ENCODE assay signal across 25 cellular contexts in the genomic region with DNA sequence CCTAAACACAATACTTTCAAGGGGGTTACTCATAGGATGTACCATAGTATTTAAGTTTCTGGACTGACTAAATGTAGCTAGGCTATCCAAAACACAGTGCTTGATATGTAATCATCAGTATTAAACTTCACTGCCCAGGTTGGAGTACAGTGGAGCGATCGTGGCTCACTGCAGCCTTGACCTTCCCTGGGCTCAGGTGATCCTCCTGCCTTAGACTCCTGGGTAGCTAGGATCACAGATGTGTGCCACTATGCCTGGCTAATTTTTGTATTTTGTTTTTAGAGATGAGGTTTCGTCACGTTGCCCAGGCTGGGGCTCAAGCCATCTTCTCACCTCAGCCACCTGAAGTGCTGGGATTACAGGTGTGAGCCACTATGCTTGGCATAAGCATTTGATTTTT.
"Had no signal": no experiment of that assay in that cellular context is flagged by ENCODE, and none has a peak within 500 bp of the region (broad histone marks: within the 10 kb centered on the region; RNA-seq: fewer than 3 reads in every experiment).

No MANE protein-coding gene starts in this region.

- FAIRE-seq: endometrium, islet of Langerhans had no signal

- H3K4me3 ChIP-seq: dorsolateral prefrontal cortex, esophagus muscularis mucosa, gastrocnemius medialis, heart right ventricle, prostate gland, spleen, tibial artery, upper lobe of right lung, vagina had no signal

- H3K27me3 ChIP-seq: dorsolateral prefrontal cortex, esophagus muscularis mucosa, gastrocnemius medialis, heart right ventricle, spleen, tibial artery, upper lobe of right lung, vagina had no signal

- H3K27ac Mint-ChIP-seq: stimulated activated memory B cell treated with anti-CD40 and anti-IgM and Interleukin-4, amounts not matched to agents 10 μg/mL and 1 μg/mL and 100 μg/mL, for 72 hours; stimulated activated naive CD8-positive, alpha-beta T cell treated with anti-CD3 and anti-CD28 coated beads, Interleukin-15, Interleukin-2, amounts not matched to agents 100 ng/mL and 50 ng/mL, for 24 hours had no signal

- H3K27ac ChIP-seq: dorsolateral prefrontal cortex, epithelial cell of prostate, esophagus muscularis mucosa, gastrocnemius medialis, heart right ventricle, parathyroid adenoma, prostate gland, spleen, tibial artery, upper lobe of right lung, vagina had no signal

- H2AFZ ChIP-seq: parathyroid adenoma had no signal

- H3K4me3 Mint-ChIP-seq: natural killer cell; stimulated activated memory B cell treated with anti-CD40 and anti-IgM and Interleukin-4, amounts not matched to agents 10 μg/mL and 1 μg/mL and 100 μg/mL, for 72 hours; stimulated activated naive CD8-positive, alpha-beta T cell treated with anti-CD3 and anti-CD28 coated beads, Interleukin-15, Interleukin-2, amounts not matched to agents 100 ng/mL and 50 ng/mL, for 24 hours had no signal

- ATAC-seq: gastrocnemius medialis; heart right ventricle; left lobe of liver; natural killer cell; sciatic nerve; stimulated activated memory B cell treated with anti-CD40 and anti-IgM and Interleukin-4, amounts not matched to agents 10 μg/mL and 1 μg/mL and 100 μg/mL, for 72 hours; upper lobe of right lung had no signal

- H3K36me3 ChIP-seq: prostate gland had no signal

- H3K27me3 Mint-ChIP-seq: stimulated activated memory B cell treated with anti-CD40 and anti-IgM and Interleukin-4, amounts not matched to agents 10 μg/mL and 1 μg/mL and 100 μg/mL, for 72 hours; stimulated activated naive CD8-positive, alpha-beta T cell treated with anti-CD3 and anti-CD28 coated beads, Interleukin-15, Interleukin-2, amounts not matched to agents 100 ng/mL and 50 ng/mL, for 24 hours had no signal

- H3K9me3 Mint-ChIP-seq: natural killer cell; stimulated activated memory B cell treated with anti-CD40 and anti-IgM and Interleukin-4, amounts not matched to agents 10 μg/mL and 1 μg/mL and 100 μg/mL, for 72 hours; stimulated activated naive CD8-positive, alpha-beta T cell treated with anti-CD3 and anti-CD28 coated beads, Interleukin-15, Interleukin-2, amounts not matched to agents 100 ng/mL and 50 ng/mL, for 24 hours had no signal

- H3K9ac ChIP-seq: parathyroid adenoma had no signal

- H3K4me1 ChIP-seq: parathyroid adenoma, prostate gland had no signal

- DNase-seq: cortex of kidney; dorsolateral prefrontal cortex; effector memory CD4-positive, alpha-beta T cell; gastrocnemius medialis; heart right ventricle; hypothalamus; kidney glomerular epithelial cell; natural killer cell; spleen; stimulated activated CD4-positive, alpha-beta T cell treated with anti-CD3 and anti-CD28 coated beads, Interleukin-15, amount 100 ng/mL, for 24 hours; stimulated activated CD4-positive, alpha-beta T cell treated with anti-CD3 and anti-CD28 coated beads, Interleukin-1b, Interleukin-23, amount 100 ng/mL, for 48 hours; stimulated activated CD4-positive, alpha-beta T cell treated with anti-CD3 and anti-CD28 coated beads, Interleukin-4, amount 100 ng/mL, for 24 hours; tibial artery; upper lobe of right lung had no signal

- H3K9me3 ChIP-seq: esophagus muscularis mucosa, gastrocnemius medialis, heart right ventricle, prostate gland, spleen, tibial artery, upper lobe of right lung, vagina had no signal

- H3K36me3 Mint-ChIP-seq: natural killer cell had no signal
